Comparison of ENCODE assay signal across 10 cellular contexts in genomic region chr2:12168354-12169059, GRCh38.
DNase-seq lines count a peak whose midpoint lies in the region; ATAC-seq and TF ChIP-seq lines count a peak whose summit lies in the region.
"Had no signal": no experiment of that assay in that cellular context is flagged by ENCODE, and none has a peak within 500 bp of the region (broad histone marks: within the 10 kb centered on the region; RNA-seq: fewer than 3 reads in every experiment).

No MANE protein-coding gene starts in this region.

- H3K27ac ChIP-seq in left ventricle myocardium inferior (replicated peaks): peak overlapping the region; percentile 77
- H3K27ac ChIP-seq in colonic mucosa: peak overlapping the region; percentile 18
- H3K27ac ChIP-seq in aorta (ENCODE audit: low read depth in 1 of 2, low read length in 2 of 2): no peak overlapping the region
- H3K27ac ChIP-seq in endodermal cell (ENCODE audit: low read depth, low read length): no peak overlapping the region
- peak overlapping the region in 1 of 2 donors; percentile 54 for H3K27ac ChIP-seq in tibial artery

- H3K36me3 ChIP-seq in left ventricle myocardium inferior (no peaks in the 10 kb centered on the region), colonic mucosa (no peaks in the 10 kb centered on the region), aorta (ENCODE audit: control insufficient read depth in 1 of 2, insufficient read depth in 2 of 2, low read length in 1 of 2) (no peaks in the 10 kb centered on the region), endodermal cell (ENCODE audit: control insufficient read depth, insufficient read depth, low read length) (no peaks in the 10 kb centered on the region), tibial artery (no peaks in the 10 kb centered on the region)

- H3K27me3 Mint-ChIP-seq in neural crest cell (ENCODE audit: low read depth) (no peaks in the 10 kb centered on the region), endodermal cell (ENCODE audit: insufficient read depth) (no peaks in the 10 kb centered on the region)

- H3K36me3 Mint-ChIP-seq in neural crest cell (ENCODE audit: low read depth): no peaks in the 10 kb centered on the region
- H3K36me3 Mint-ChIP-seq in endodermal cell (ENCODE audit: low read depth): no peaks in the 10 kb centered on the region

- no peak overlapping the region for H3K4me3 ChIP-seq in left ventricle myocardium inferior
- no peak overlapping the region for H3K4me3 ChIP-seq in colonic mucosa
- no peak overlapping the region for H3K4me3 ChIP-seq in aorta (ENCODE audit: low read length in 2 of 2)
- H3K4me3 ChIP-seq in endodermal cell (ENCODE audit: low read length): no peak overlapping the region
- no peak overlapping the region for H3K4me3 ChIP-seq in tibial artery

- H3K9me3 Mint-ChIP-seq in neural crest cell (no peaks in the 10 kb centered on the region), endodermal cell (no peaks in the 10 kb centered on the region)

- peak overlapping the region; percentile 7 for H3K27ac Mint-ChIP-seq in neural crest cell (ENCODE audit: unreplicated experiment)
- no peak overlapping the region for H3K27ac Mint-ChIP-seq in endodermal cell

- H3K4me1 Mint-ChIP-seq in neural crest cell (peaks cover 28% of the 10 kb centered on the region), endodermal cell (peaks cover 1% of the 10 kb centered on the region)

- peak overlapping the region; percentile 8 for H3K4me3 Mint-ChIP-seq in neural crest cell
- no peak overlapping the region for H3K4me3 Mint-ChIP-seq in endodermal cell

- DNase-seq in left ventricle myocardium inferior (no peak), Right ventricle myocardium inferior (ENCODE audit: missing footprints) (no peak), colonic mucosa (no peak), neural crest cell (ENCODE audit: low read depth, low spot score) (no peak), aorta (no peak), endodermal cell (no peak), NCI-H128 (lab: John Stamatoyannopoulos, UW; ENCODE audit: unreplicated experiment) (no peak), tibial artery (no peak)
- DNase-seq: activated naive CD8-positive, alpha-beta T cell treated with anti-CD3 and anti-CD28 coated beads, Interleukin-2, amount 10 ng/mL, durations not matched to agents 7 days and 5 days; NCI-H2029 had no signal

- intact Hi-C loops in left ventricle myocardium inferior (cut with micrococcal nuclease): no loop called here
- intact Hi-C loops in Right ventricle myocardium inferior (cut with DNase I): loop anchor here (5.0 to 10.0 kb wide), 2 partner anchors 544 to 766 kb away; no protein-coding TSS in a partner anchor
- intact Hi-C loops in colonic mucosa (cut with DNase I): no loop called here
- intact Hi-C loops in aorta (cut with DNase I): loop anchor here in 1 of 2 donors (10.0 kb wide), 1 partner anchor 546 kb away; the partner anchor contains the start of gene TRIB2
- intact Hi-C loops in tibial artery (cut with DNase I; ENCODE audit: low total_unique reads): no loop called here

- TF ChIP-seq CTCF in left ventricle myocardium inferior (IDR thresholded peaks at IDR 0.05; ENCODE audit: borderline replicate concordance) (no peak), colonic mucosa (IDR thresholded peaks at IDR 0.05) (no peak), neural crest cell (conservative IDR thresholded peaks at IDR 0.05) (no peak), endodermal cell (conservative IDR thresholded peaks at IDR 0.05) (no peak), tibial artery (IDR thresholded peaks at IDR 0.05) (no peak)

- 98% methylated on average over 6 of the region's 6 CpGs for WGBS in aorta, 2 donors
- WGBS in endodermal cell (ENCODE audit: insufficient coverage in 1 of 2, insufficient read length in 1 of 2), 2 experiments: 92 to 98% methylated on average over 6 of the region's 6 CpGs

- H3K9me3 ChIP-seq in left ventricle myocardium inferior (replicated peaks) (no peaks in the 10 kb centered on the region), colonic mucosa (no peaks in the 10 kb centered on the region), aorta (ENCODE audit: control insufficient read depth, low read length) (no peaks in the 10 kb centered on the region), endodermal cell (ENCODE audit: control insufficient read depth, low read length) (no peaks in the 10 kb centered on the region), tibial artery (no peaks in the 10 kb centered on the region)

- H3K9ac ChIP-seq in colonic mucosa (ENCODE audit: low read depth in 2 of 2, low read length in 2 of 2): no peak overlapping the region
- no peak overlapping the region for H3K9ac ChIP-seq in endodermal cell (ENCODE audit: extremely low read depth, low read length, poor library complexity, severe bottlenecking)

- H3K4me1 ChIP-seq in left ventricle myocardium inferior (peaks cover 29% of the 10 kb centered on the region), colonic mucosa (no peaks in the 10 kb centered on the region), aorta (ENCODE audit: control insufficient read depth in 1 of 2, insufficient read depth in 2 of 2, low read length in 2 of 2) (peaks cover 0 to 7% of the 10 kb centered on the region in 2 donors), endodermal cell (ENCODE audit: control insufficient read depth, insufficient read depth, low read length) (no peaks in the 10 kb centered on the region), tibial artery (peaks cover 0 to 25% (median 20%) of the 10 kb centered on the region in 4 donors)

- ATAC-seq in Right ventricle myocardium inferior (no peak), aorta (ENCODE audit: low FRiP score) (peak; percentile 39)

- H3K27me3 ChIP-seq in left ventricle myocardium inferior (ENCODE audit: low read depth) (no peaks in the 10 kb centered on the region), colonic mucosa (no peaks in the 10 kb centered on the region), aorta (ENCODE audit: control insufficient read depth in 1 of 2, insufficient read depth in 2 of 2, low read length in 1 of 2) (peaks cover 0 to 1% of the 10 kb centered on the region in 2 donors), endodermal cell (ENCODE audit: control insufficient read depth, insufficient read depth, low read length, poor library complexity, severe bottlenecking) (no peaks in the 10 kb centered on the region), tibial artery (no peaks in the 10 kb centered on the region)

Comparison
In these comparisons a context has a peak if more than half of its experiments do, and no peak if none do; other contexts are left out.
1. H3K27ac ChIP-seq: peak in left ventricle myocardium inferior (single experiment) and colonic mucosa (single experiment); none in aorta (0 of 2) and endodermal cell (single experiment).